ENCODE assay signal across 8 cellular contexts in the genomic region with DNA sequence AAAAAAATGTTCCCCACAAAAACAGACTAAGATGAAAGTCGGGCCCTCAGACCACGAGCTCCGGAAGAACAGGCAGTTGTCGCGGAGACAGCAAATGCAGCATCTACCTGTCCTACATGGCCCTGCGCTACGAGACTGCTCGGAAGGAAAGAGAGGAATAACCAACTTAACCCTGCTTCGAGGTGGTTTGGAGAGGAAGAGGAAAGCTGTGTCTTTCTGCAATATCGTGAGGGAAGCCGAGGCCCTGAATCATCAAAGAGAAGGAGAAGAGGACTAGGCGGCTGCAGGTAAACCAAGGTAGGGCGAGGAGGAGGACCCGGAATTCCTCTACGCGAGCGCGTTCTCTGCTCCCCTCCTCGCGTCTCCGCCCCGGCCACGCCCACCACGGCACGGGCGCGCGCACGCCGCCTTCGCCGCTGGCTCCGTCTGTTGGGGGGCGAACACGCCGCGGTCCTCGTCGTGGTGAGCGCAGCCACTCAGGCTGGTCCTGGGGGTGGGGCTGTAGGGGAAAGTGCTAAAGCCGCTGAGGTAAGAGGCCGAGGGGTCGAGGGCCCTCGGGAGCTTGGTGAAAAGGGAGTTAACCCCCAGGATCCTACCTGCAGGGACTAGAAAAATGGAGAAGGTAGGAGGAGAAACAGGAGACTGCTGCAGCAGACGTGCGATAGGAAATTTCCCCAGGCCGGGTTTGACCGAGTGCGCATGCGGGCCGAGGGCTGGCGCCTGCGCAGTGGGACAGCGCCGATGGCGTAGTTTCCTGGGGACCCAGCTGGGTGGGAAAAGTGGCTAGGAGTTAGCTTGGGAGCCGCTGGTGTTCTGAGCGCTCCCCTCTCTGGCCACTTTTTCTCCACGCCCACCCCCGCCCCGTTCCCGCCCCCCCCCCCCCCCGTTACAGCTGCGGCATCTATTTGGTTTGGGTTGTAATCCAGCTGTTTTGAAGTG. TPM values are rescaled to one million over a fixed set of nuclear protein-coding genes. Genes with fewer than 3 reads are reported as not detected.
DNase-seq lines count a peak whose midpoint lies in the region; ATAC-seq and TF ChIP-seq lines count a peak whose summit lies in the region.

TSS of gene ANAPC16 (plus strand) at position 402 of the 939 bp plus-strand sequence. CDS start 7,903 bp downstream, outside the sequence.
A gene with protein sequence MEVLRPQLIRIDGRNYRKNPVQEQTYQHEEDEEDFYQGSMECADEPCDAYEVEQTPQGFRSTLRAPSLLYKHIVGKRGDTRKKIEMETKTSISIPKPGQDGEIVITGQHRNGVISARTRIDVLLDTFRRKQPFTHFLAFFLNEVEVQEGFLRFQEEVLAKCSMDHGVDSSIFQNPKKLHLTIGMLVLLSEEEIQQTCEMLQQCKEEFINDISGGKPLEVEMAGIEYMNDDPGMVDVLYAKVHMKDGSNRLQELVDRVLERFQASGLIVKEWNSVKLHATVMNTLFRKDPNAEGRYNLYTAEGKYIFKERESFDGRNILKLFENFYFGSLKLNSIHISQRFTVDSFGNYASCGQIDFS (minus strand): TSS at position 666 of the 939 bp plus-strand sequence. CDS start 2,978 bp downstream, outside the sequence.

- 2% methylated on average over 46 of the region's 64 CpGs for WGBS in SK-N-SH (ENCODE audit: low lambda C conversion rate)

- H3F3A ChIP-seq in SK-N-SH (replicated peaks; ENCODE audit: insufficient read depth) = peaks cover 14% of the 10 kb centered on the region

- H3K36me3 ChIP-seq in GM06990 (ENCODE audit: control insufficient read depth, insufficient read depth, low read length) (peaks cover 2% of the 10 kb centered on the region), SK-N-SH (replicated peaks in 1 of 2; ENCODE audit: control insufficient read depth in 1 of 2, insufficient read depth in 2 of 2, low read length in 1 of 2) (peaks cover 0 to 15% of the 10 kb centered on the region in 2 experiments), neutrophil (peaks cover 14% of the 10 kb centered on the region)

- peak within 1 kb of the TSS; percentile 95 for H2AFZ ChIP-seq in SK-N-SH (ENCODE audit: low read depth)

- peak; percentile 97 for DNase-seq in GM06990 (ENCODE audit: extremely low read depth, insufficient read length)
- peak; percentile 76 for DNase-seq in NCI-H1092 (lab: John Stamatoyannopoulos, UW)
- DNase-seq in SK-N-SH = peak; percentile 94
- DNase-seq in activated naive CD4-positive, alpha-beta T cell treated with anti-CD3 and anti-CD28 coated beads, Interleukin-2, amount 50 U/mL, for 16 hours = peak; percentile 97
- peak; percentile 85 for DNase-seq in germinal center (ENCODE audit: low spot score)

- H3K9ac ChIP-seq in SK-N-SH = peak within 1 kb of the TSS; percentile 89

- no peak; a peak in 1 of 4 replicates for TF ChIP-seq EP300 in SK-N-SH (IDR thresholded peaks at IDR 0.05; ENCODE audit: borderline replicate concordance in 1 of 2, low read depth in 1 of 2, low read length in 1 of 2)

- CTCF ChIA-PET in SK-N-SH (lab: Yijun Ruan, JAX) = interaction anchor here (1.1 to 2.1 kb wide), 11 partner anchors 12 to 320 kb away, joined by 3 to 6 read pairs (median 4); no protein-coding TSS in a partner anchor

- H3K27ac ChIP-seq in SK-N-SH (ENCODE audit: low read depth in 2 of 2, low read length in 1 of 2) (peak within 1 kb of the TSS; percentile 98), neutrophil (peak within 1 kb of the TSS; percentile 99)

- H3K27me3 ChIP-seq in GM06990 (replicated peaks; ENCODE audit: control insufficient read depth, insufficient read depth, low read length) = no peaks in the 10 kb centered on the region
- no peaks in the 10 kb centered on the region for H3K27me3 ChIP-seq in SK-N-SH (ENCODE audit: insufficient read depth)
- H3K27me3 ChIP-seq in neutrophil = no peaks in the 10 kb centered on the region

- ATAC-seq in HG02571 (IDR thresholded peaks at IDR 0.05; ENCODE audit: unreplicated experiment) = peak; percentile 73

- TF ChIP-seq CTCF in GM06990 (IDR thresholded peaks at IDR 0.05; ENCODE audit: insufficient read depth, low read length, poor library complexity, severe bottlenecking) (no peak), SK-N-SH (IDR thresholded peaks at IDR 0.05) (no peak), neutrophil (IDR thresholded peaks at IDR 0.05) (peak; percentile 16), subcutaneous adipose tissue (IDR thresholded peaks at IDR 0.05; ENCODE audit: low read depth) (no peak)

- POLR2A ChIA-PET in SK-N-SH (lab: Yijun Ruan, JAX) = interaction anchor here (0.6 to 2.4 kb wide), 6 partner anchors 32 to 335 kb away, joined by 3 to 9 read pairs (median 4); partner anchors contain the start of gene DDIT4

- no peak for TF ChIP-seq RAD21 in SK-N-SH (IDR thresholded peaks at IDR 0.05; ENCODE audit: low read length)

- no peaks in the 10 kb centered on the region for H3K9me2 ChIP-seq in SK-N-SH

- H3K4me3 ChIP-seq in GM06990 (replicated peaks; ENCODE audit: low read depth, low read length) = peak within 1 kb of the TSS; percentile 91
- peak within 1 kb of the TSS; percentile 67 to 80 for H3K4me3 ChIP-seq in SK-N-SH (ENCODE audit: low read depth in 2 of 2, low read length in 1 of 2)
- H3K4me3 ChIP-seq in neutrophil (ENCODE audit: low read depth in 1 of 2, low read length in 1 of 2) = peak within 1 kb of the TSS; percentile 87 to 97

- peaks cover 7 to 11% of the 10 kb centered on the region in 2 experiments; a peak in 2 of 4 replicates for H3K4me1 ChIP-seq in SK-N-SH (ENCODE audit: control insufficient read depth in 1 of 2, insufficient read depth in 2 of 2, low read depth in 1 of 2, low read length in 1 of 2)
- H3K4me1 ChIP-seq in neutrophil (ENCODE audit: control insufficient read depth in 1 of 2, insufficient read depth in 1 of 2, low read depth in 1 of 2, low read length in 1 of 2) = peaks cover 26 to 31% of the 10 kb centered on the region in 2 experiments

- H3K79me2 ChIP-seq in SK-N-SH (ENCODE audit: insufficient read depth) = peaks cover 55% of the 10 kb centered on the region

- peak within 1 kb of the TSS; percentile 87 for H3K4me2 ChIP-seq in SK-N-SH

- H3K9me3 ChIP-seq in SK-N-SH = no peaks in the 10 kb centered on the region
- no peaks in the 10 kb centered on the region for H3K9me3 ChIP-seq in neutrophil

- no peaks in the 10 kb centered on the region for H4K20me1 ChIP-seq in SK-N-SH (ENCODE audit: insufficient read depth)

TF ChIP-seq in SK-N-SH, 30 proteins besides CTCF, POLR2A, EP300 and RAD21 (continues in another document):
- TF ChIP-seq MXI1 (IDR thresholded peaks at IDR 0.05; ENCODE audit: low read depth, low read length) (peak; percentile 86), NRF1 (IDR thresholded peaks at IDR 0.05; ENCODE audit: low read depth, low read length) (peak; percentile 98), TAF1 (IDR thresholded peaks at IDR 0.05; ENCODE audit: borderline replicate concordance, low read depth, low read length) (peak; percentile 57), MAX (IDR thresholded peaks at IDR 0.05; ENCODE audit: low read depth) (peak; percentile 93; the same call in 1 of the 2 replicates), ELF1 (IDR thresholded peaks at IDR 0.05) (no peak), SIN3A (IDR thresholded peaks at IDR 0.05; ENCODE audit: borderline replicate concordance, low read depth, low read length) (no peak; the same call in 1 of the 2 replicates), JUND (IDR thresholded peaks at IDR 0.05) (no peak), RCOR1 (IDR thresholded peaks at IDR 0.05; ENCODE audit: low read length) (no peak), TCF12 (IDR thresholded peaks at IDR 0.05) (no peak)
- TF ChIP-seq, protein P1, sequence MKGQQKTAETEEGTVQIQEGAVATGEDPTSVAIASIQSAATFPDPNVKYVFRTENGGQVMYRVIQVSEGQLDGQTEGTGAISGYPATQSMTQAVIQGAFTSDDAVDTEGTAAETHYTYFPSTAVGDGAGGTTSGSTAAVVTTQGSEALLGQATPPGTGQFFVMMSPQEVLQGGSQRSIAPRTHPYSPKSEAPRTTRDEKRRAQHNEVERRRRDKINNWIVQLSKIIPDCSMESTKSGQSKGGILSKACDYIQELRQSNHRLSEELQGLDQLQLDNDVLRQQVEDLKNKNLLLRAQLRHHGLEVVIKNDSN (IDR thresholded peaks at IDR 0.05; ENCODE audit: borderline replicate concordance, low read depth) = no peak
- TF ChIP-seq, protein P2, sequence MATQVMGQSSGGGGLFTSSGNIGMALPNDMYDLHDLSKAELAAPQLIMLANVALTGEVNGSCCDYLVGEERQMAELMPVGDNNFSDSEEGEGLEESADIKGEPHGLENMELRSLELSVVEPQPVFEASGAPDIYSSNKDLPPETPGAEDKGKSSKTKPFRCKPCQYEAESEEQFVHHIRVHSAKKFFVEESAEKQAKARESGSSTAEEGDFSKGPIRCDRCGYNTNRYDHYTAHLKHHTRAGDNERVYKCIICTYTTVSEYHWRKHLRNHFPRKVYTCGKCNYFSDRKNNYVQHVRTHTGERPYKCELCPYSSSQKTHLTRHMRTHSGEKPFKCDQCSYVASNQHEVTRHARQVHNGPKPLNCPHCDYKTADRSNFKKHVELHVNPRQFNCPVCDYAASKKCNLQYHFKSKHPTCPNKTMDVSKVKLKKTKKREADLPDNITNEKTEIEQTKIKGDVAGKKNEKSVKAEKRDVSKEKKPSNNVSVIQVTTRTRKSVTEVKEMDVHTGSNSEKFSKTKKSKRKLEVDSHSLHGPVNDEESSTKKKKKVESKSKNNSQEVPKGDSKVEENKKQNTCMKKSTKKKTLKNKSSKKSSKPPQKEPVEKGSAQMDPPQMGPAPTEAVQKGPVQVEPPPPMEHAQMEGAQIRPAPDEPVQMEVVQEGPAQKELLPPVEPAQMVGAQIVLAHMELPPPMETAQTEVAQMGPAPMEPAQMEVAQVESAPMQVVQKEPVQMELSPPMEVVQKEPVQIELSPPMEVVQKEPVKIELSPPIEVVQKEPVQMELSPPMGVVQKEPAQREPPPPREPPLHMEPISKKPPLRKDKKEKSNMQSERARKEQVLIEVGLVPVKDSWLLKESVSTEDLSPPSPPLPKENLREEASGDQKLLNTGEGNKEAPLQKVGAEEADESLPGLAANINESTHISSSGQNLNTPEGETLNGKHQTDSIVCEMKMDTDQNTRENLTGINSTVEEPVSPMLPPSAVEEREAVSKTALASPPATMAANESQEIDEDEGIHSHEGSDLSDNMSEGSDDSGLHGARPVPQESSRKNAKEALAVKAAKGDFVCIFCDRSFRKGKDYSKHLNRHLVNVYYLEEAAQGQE (IDR thresholded peaks at IDR 0.05; ENCODE audit: low read depth, low read length) = no peak

RNA-seq across cellular contexts. Expression of gene ANAPC16, which starts in this region (rescaled TPM):
- polyA plus RNA-seq in SK-N-SH (2012; rRNA removed) = 45.2 and 65.7 TPM in 2 replicates
- polyA plus RNA-seq in SK-N-SH (2012; cell fraction: cytosol; rRNA removed) = 81.1 and 87.8 TPM in 2 replicates
- 15.3 and 24.1 TPM in 2 replicates for polyA plus RNA-seq in SK-N-SH (2012; cell fraction: nucleus; rRNA removed)
- total RNA-seq in subcutaneous adipose tissue = 100 to 1,000 TPM in 3 of 4 donors, 10 to 100 TPM in 1; 80.4 to 130 (median 110) TPM

RNA-seq across cellular contexts. Expression of the second gene that starts in this region (rescaled TPM):
- 15.0 and 19.5 TPM in 2 replicates for polyA plus RNA-seq in SK-N-SH (2012; rRNA removed)
- polyA plus RNA-seq in SK-N-SH (2012; cell fraction: cytosol; rRNA removed) = 21.7 and 23.6 TPM in 2 replicates
- polyA plus RNA-seq in SK-N-SH (2012; cell fraction: nucleus; rRNA removed) = 9.3 and 14.7 TPM in 2 replicates
- 10 to 100 TPM; 26.8 to 37.7 (median 34.9) TPM for total RNA-seq in subcutaneous adipose tissue

Comparison
In these comparisons a context has a peak if more than half of its experiments do, and no peak if none do; other contexts are left out.
1. Peak in every context shown above with its lines: DNase-seq, ATAC-seq, H3K4me3 ChIP-seq and H3K27ac ChIP-seq.